In the genomic region with DNA sequence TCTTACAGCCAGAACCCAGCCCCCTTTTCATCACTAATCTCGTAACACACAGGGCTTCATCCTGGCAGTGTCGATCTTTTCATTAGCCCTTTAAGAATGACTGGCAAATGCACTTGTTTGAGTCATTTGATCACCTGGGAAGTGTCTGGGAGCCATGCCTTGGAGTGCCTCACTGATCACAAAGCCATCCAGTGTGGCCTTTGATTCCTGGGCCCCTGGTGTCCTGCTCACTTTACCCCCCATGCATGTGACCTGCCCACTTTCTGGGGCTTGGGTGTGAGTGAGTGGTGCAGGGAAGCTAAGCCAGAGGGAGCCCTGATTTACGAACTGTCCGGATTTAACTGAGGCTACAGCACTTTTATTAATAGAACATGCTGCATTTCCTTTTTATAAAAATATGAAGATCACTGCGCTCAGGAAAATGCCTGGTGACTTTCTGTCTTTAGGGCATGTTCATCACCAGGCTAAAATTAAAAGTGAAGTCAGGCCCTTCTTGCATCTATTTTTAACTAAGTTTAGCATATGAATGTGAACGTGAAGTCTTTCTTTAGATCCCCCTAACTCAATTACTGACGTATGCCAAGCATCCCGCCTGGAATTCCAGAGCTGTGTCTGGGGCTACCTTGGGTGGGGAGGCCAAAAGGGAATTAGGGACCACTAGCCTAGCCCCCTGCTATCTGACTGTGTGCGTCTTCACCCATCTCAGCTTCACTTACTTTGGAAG, we compare ENCODE assay signal across 20 cellular contexts. TPM values are rescaled to one million over a fixed set of nuclear protein-coding genes. Genes with fewer than 3 reads are reported as not detected.
A peak's percentile ranks its signal among the peaks of the same experiment; 100 is the strongest.
DNase-seq lines count a peak whose midpoint lies in the region; ATAC-seq and TF ChIP-seq lines count a peak whose summit lies in the region.
"Had no signal": no experiment of that assay in that cellular context is flagged by ENCODE, and none has a peak within 500 bp of the region (broad histone marks: within the 10 kb centered on the region; RNA-seq: fewer than 3 reads in every experiment).

No MANE protein-coding gene starts in this region.

- H3K4me1 Mint-ChIP-seq in WTC11 (peaks cover 35% of the 10 kb centered on the region), type B pancreatic cell (ENCODE audit: unreplicated experiment) (peaks cover 6% of the 10 kb centered on the region)
- H3K4me1 Mint-ChIP-seq in stimulated activated naive B cell treated with anti-CD40 and anti-IgM and Interleukin-4, amounts not matched to agents 10 μg/mL and 1 μg/mL and 100 μg/mL, for 72 hours: peaks cover 3 to 4% of the 10 kb centered on the region in 2 donors

- peak overlapping the region; percentile 51; the same call in 1 of the 2 replicates for H3K9ac ChIP-seq in ES-I3 (ENCODE audit: low read depth, low read length)

- TF ChIP-seq CTCF in WTC11 (IDR thresholded peaks at IDR 0.05) (no peak), psoas muscle (IDR thresholded peaks at IDR 0.05) (no peak), type B pancreatic cell (conservative IDR thresholded peaks at IDR 0.05) (no peak)

- H3K27ac ChIP-seq in right cardiac atrium (ENCODE audit: low read length): peak overlapping the region; percentile 96
- H3K27ac ChIP-seq in psoas muscle: peak overlapping the region; percentile 97
- H3K27ac ChIP-seq: tibial artery had no signal

- intact Hi-C loops in right cardiac atrium (cut with DNase I): no loop called here
- intact Hi-C loops in psoas muscle (cut with DNase I): loop anchor here in 1 of 2 donors (5.0 kb wide), 1 partner anchor 65 kb away; no protein-coding TSS in a partner anchor
- intact Hi-C loops in sciatic nerve (cut with DNase I): no loop called here

- H3K4me3 Mint-ChIP-seq in WTC11 (peak overlapping the region; percentile 46), type B pancreatic cell (no peak overlapping the region)
- H3K4me3 Mint-ChIP-seq in stimulated activated naive B cell treated with anti-CD40 and anti-IgM and Interleukin-4, amounts not matched to agents 10 μg/mL and 1 μg/mL and 100 μg/mL, for 72 hours: no peak overlapping the region
- H3K4me3 Mint-ChIP-seq: activated naive CD4-positive, alpha-beta T cell treated with anti-CD3 and anti-CD28 coated beads, Interleukin-2, amount 50 U/mL, for 24 hours; naive thymus-derived CD4-positive, alpha-beta T cell; stimulated activated effector memory CD8-positive, alpha-beta T cell treated with anti-CD3 and anti-CD28 coated beads, Interleukin-12 subunit alpha, Interleukin-12 subunit beta, amount 100 ng/mL, for 72 hours; T-cell had no signal

- H3K4me3 ChIP-seq in right cardiac atrium (ENCODE audit: low read length): no peak overlapping the region
- H3K4me3 ChIP-seq in psoas muscle: peak overlapping the region; percentile 34
- H3K4me3 ChIP-seq: tibial artery had no signal

- peak; percentile 74 for ATAC-seq in WTC11
- ATAC-seq in right cardiac atrium: peak; percentile 15 to 23
- peak; percentile 70 to 86 (median 80) for ATAC-seq in psoas muscle
- ATAC-seq in stimulated activated naive B cell treated with anti-CD40 and anti-IgM and Interleukin-4, amounts not matched to agents 10 μg/mL and 1 μg/mL and 100 μg/mL, for 72 hours (replicated peaks): no peak
- no peak for ATAC-seq in sciatic nerve
- no peak for ATAC-seq in GM18519 (IDR thresholded peaks at IDR 0.05; ENCODE audit: low FRiP score, unreplicated experiment)
- ATAC-seq: naive thymus-derived CD4-positive, alpha-beta T cell; stimulated activated effector memory CD8-positive, alpha-beta T cell treated with anti-CD3 and anti-CD28 coated beads, Interleukin-12 subunit alpha, Interleukin-12 subunit beta, amount 100 ng/mL, for 72 hours; T-cell had no signal

- H3K4me1 ChIP-seq in ES-I3 (ENCODE audit: insufficient read depth, low read length) (peaks cover 21% of the 10 kb centered on the region), right cardiac atrium (ENCODE audit: control insufficient read depth, insufficient read depth, low read length) (peaks cover 4% of the 10 kb centered on the region), psoas muscle (peaks cover 59% of the 10 kb centered on the region)

- H3K27me3 ChIP-seq in right cardiac atrium (ENCODE audit: control insufficient read depth, insufficient read depth) (no peaks in the 10 kb centered on the region), psoas muscle (ENCODE audit: insufficient read depth in 3 of 3, low read length in 2 of 3) (no peaks in the 10 kb centered on the region)
- H3K27me3 ChIP-seq: tibial artery had no signal

- no peaks in the 10 kb centered on the region for H3K9me3 Mint-ChIP-seq in WTC11
- H3K9me3 Mint-ChIP-seq in type B pancreatic cell: peaks cover 6% of the 10 kb centered on the region
- no peaks in the 10 kb centered on the region for H3K9me3 Mint-ChIP-seq in stimulated activated naive B cell treated with anti-CD40 and anti-IgM and Interleukin-4, amounts not matched to agents 10 μg/mL and 1 μg/mL and 100 μg/mL, for 72 hours
- H3K9me3 Mint-ChIP-seq: activated naive CD4-positive, alpha-beta T cell treated with anti-CD3 and anti-CD28 coated beads, Interleukin-2, amount 50 U/mL, for 24 hours; naive thymus-derived CD4-positive, alpha-beta T cell; stimulated activated effector memory CD8-positive, alpha-beta T cell treated with anti-CD3 and anti-CD28 coated beads, Interleukin-12 subunit alpha, Interleukin-12 subunit beta, amount 100 ng/mL, for 72 hours; T-cell had no signal

- H3K36me3 Mint-ChIP-seq in WTC11 (no peaks in the 10 kb centered on the region), type B pancreatic cell (no peaks in the 10 kb centered on the region)
- no peaks in the 10 kb centered on the region for H3K36me3 Mint-ChIP-seq in stimulated activated naive B cell treated with anti-CD40 and anti-IgM and Interleukin-4, amounts not matched to agents 10 μg/mL and 1 μg/mL and 100 μg/mL, for 72 hours
- H3K36me3 Mint-ChIP-seq: activated naive CD4-positive, alpha-beta T cell treated with anti-CD3 and anti-CD28 coated beads, Interleukin-2, amount 50 U/mL, for 24 hours; naive thymus-derived CD4-positive, alpha-beta T cell; stimulated activated effector memory CD8-positive, alpha-beta T cell treated with anti-CD3 and anti-CD28 coated beads, Interleukin-12 subunit alpha, Interleukin-12 subunit beta, amount 100 ng/mL, for 72 hours; T-cell had no signal

- POLR2A ChIA-PET in WTC11 (lab: Charles Lee): interaction anchor here (1.0 kb wide), 1 partner anchor 20 kb away, joined by 4 read pairs; no protein-coding TSS in a partner anchor

- no peaks in the 10 kb centered on the region for H3K9me3 ChIP-seq in ES-I3 (ENCODE audit: control insufficient read depth, insufficient read depth, low read length)
- H3K9me3 ChIP-seq in right cardiac atrium (ENCODE audit: control insufficient read depth, low read length): no peaks in the 10 kb centered on the region
- no peaks in the 10 kb centered on the region for H3K9me3 ChIP-seq in psoas muscle
- H3K9me3 ChIP-seq: tibial artery had no signal

- peaks cover 67% of the 10 kb centered on the region for H3K27me3 Mint-ChIP-seq in WTC11 (ENCODE audit: low read depth)
- peaks cover 40% of the 10 kb centered on the region for H3K27me3 Mint-ChIP-seq in type B pancreatic cell
- H3K27me3 Mint-ChIP-seq in stimulated activated naive B cell treated with anti-CD40 and anti-IgM and Interleukin-4, amounts not matched to agents 10 μg/mL and 1 μg/mL and 100 μg/mL, for 72 hours: peaks cover 11 to 41% of the 10 kb centered on the region in 2 donors

- peak; percentile 46 for DNase-seq in WTC11 (ENCODE audit: low spot score)
- DNase-seq in right cardiac atrium: no peak
- DNase-seq in psoas muscle: peak; percentile 21 to 77
- DNase-seq in type B pancreatic cell (ENCODE audit: extremely low spot score, unreplicated experiment): no peak
- no peak for DNase-seq in stimulated activated naive B cell treated with anti-CD40 and anti-IgM and Interleukin-4, amounts not matched to agents 10 μg/mL and 1 μg/mL and 100 μg/mL, for 72 hours
- no peak for DNase-seq in sciatic nerve (ENCODE audit: low spot score)
- DNase-seq: ACHN; activated CD4-positive, alpha-beta T cell treated with anti-CD3 and anti-CD28 coated beads, Interleukin-2, amount 50 U/mL, for 4 hours; DMS53; foreskin fibroblast; KG1; naive thymus-derived CD4-positive, alpha-beta T cell; NCI-H2029 treated with DMSO at 0.1 percent for 48 hours; NCI-H446; T-cell; tibial artery had no signal

- no peak overlapping the region for H3K27ac Mint-ChIP-seq in WTC11
- H3K27ac Mint-ChIP-seq in type B pancreatic cell: no peak overlapping the region
- no peak overlapping the region for H3K27ac Mint-ChIP-seq in stimulated activated naive B cell treated with anti-CD40 and anti-IgM and Interleukin-4, amounts not matched to agents 10 μg/mL and 1 μg/mL and 100 μg/mL, for 72 hours
- H3K27ac Mint-ChIP-seq: activated naive CD4-positive, alpha-beta T cell treated with anti-CD3 and anti-CD28 coated beads, Interleukin-2, amount 50 U/mL, for 24 hours; naive thymus-derived CD4-positive, alpha-beta T cell; stimulated activated effector memory CD8-positive, alpha-beta T cell treated with anti-CD3 and anti-CD28 coated beads, Interleukin-12 subunit alpha, Interleukin-12 subunit beta, amount 100 ng/mL, for 72 hours; T-cell had no signal

- no peaks in the 10 kb centered on the region for H3K36me3 ChIP-seq in ES-I3 (ENCODE audit: insufficient read depth, low read length)
- H3K36me3 ChIP-seq in psoas muscle (ENCODE audit: insufficient read depth in 1 of 2, low read depth in 1 of 2): no peaks in the 10 kb centered on the region
- H3K36me3 ChIP-seq: tibial artery had no signal

- CTCF ChIA-PET in WTC11 (lab: Charles Lee): interaction anchor here (1.5 to 3.0 kb wide), 2 partner anchors 13 to 57 kb away, joined by 4 to 9 read pairs; no protein-coding TSS in a partner anchor

- WGBS in right cardiac atrium: 44% methylated on average over 9 of the region's 9 CpGs
- 20 to 36% (median 23%) methylated on average over 9 of the region's 9 CpGs for WGBS in psoas muscle, 3 donors

RNA-seq across cellular contexts. Expression of a gene that starts 23.6 kb away (rescaled TPM):
- total RNA-seq in WTC11 (2021): 0.37 to 0.52 TPM (median 0.41 TPM) in 3 replicates
- 10 to 100 TPM; 51.5 to 92.0 (median 74.2) TPM for total RNA-seq in right cardiac atrium
- polyA plus RNA-seq in right cardiac atrium: 34.3 TPM
- total RNA-seq in psoas muscle: 10 to 100 TPM; 14.2 to 48.8 (median 25.1) TPM
- polyA plus RNA-seq in psoas muscle: 10 to 100 TPM in 1 of 3 donors, 1 to 10 TPM in 2; 1.6 to 11.7 (median 6.7) TPM
- 2.8 and 5.2 TPM in 2 replicates for total RNA-seq in type B pancreatic cell (ENCODE audit: low replicate concordance)
- total RNA-seq in sciatic nerve: 0.67 TPM

Comparison
In these comparisons a context has a peak if more than half of its experiments do, and no peak if none do; other contexts are left out.
1. ATAC-seq: peak in WTC11 (single experiment), right cardiac atrium (2 of 2) and psoas muscle (4 of 4); none in stimulated activated naive B cell treated with anti-CD40 and anti-IgM and Interleukin-4, amounts not matched to agents 10 μg/mL and 1 μg/mL and 100 μg/mL, for 72 hours (0 of 2), sciatic nerve (single experiment) and GM18519 (single experiment).
2. DNase-seq: peak in WTC11 (single experiment) and psoas muscle (2 of 2); none in right cardiac atrium (0 of 3), type B pancreatic cell (single experiment), stimulated activated naive B cell treated with anti-CD40 and anti-IgM and Interleukin-4, amounts not matched to agents 10 μg/mL and 1 μg/mL and 100 μg/mL, for 72 hours (single experiment) and sciatic nerve (single experiment).